In the genomic region with DNA sequence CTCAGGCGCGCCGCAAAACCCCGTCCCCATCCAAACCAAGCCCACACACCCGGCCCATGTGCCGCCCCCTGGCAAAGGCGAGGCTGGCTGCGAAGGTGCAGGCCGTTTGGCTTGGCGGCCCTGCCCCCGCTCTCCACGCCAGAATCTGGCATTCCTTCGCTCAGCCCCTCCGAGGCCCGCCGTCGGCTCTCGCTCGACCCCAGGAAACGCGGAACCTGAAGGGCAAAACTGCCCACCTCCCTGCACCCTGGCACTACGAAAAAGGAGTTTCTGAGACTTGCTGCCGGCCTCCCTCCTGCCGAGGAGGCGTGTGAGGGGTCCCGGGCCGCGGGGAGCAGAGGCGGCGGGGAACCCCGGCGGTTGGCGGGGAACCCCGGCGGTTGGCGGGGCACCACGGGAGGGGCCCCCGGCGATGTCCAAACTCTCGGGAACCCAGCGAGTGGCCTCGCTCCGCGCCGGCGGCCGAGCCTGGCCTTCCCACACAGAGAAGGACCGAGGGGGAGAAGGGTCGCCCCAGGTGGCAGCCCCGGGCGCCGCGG, we compare ENCODE assay signal across 8 cellular contexts. TPM values are rescaled to one million over a fixed set of nuclear protein-coding genes. Genes with fewer than 3 reads are reported as not detected.
A peak's percentile ranks its signal among the peaks of the same experiment; 100 is the strongest.
DNase-seq lines count a peak whose midpoint lies in the region; ATAC-seq, FAIRE-seq and TF ChIP-seq lines count a peak whose summit lies in the region.
"Not testable (repeated sequence)": the region's sequence is repeated elsewhere in the genome, so short reads cannot be mapped to it uniquely, and the experiment has no call there.

No MANE protein-coding gene starts in this region.

- DNase-seq in A549 (ENCODE audit: low read depth in 1 of 2, low spot score in 1 of 2); HFF-Myc (ENCODE audit: extremely low read depth, low read depth); choroid plexus epithelial cell (ENCODE audit: low read depth): not testable (repeated sequence)
- DNase-seq in T-helper 2 cell treated with Interferon-gamma antibody and Interleukin-4, amounts not matched to agents 5 μg/mL and 100 μg/mL, for 36 hours (ENCODE audit: low spot score): peak; percentile 32
- DNase-seq in activated T-cell treated with anti-CD3 and anti-CD28 coated beads, Interleukin-2, amount 50 U/mL, for 72 hours: peak; percentile 15 to 22
- DNase-seq in left ventricle myocardium inferior (peak; percentile 11), natural killer cell (peak; percentile 13)
- peak; percentile 28 for DNase-seq in stimulated activated CD4-positive, alpha-beta T cell treated with anti-CD3 and anti-CD28 coated beads, Interleukin-15, amount 100 ng/mL, for 24 hours

- H3K27me3 ChIP-seq in left ventricle myocardium inferior (ENCODE audit: low read depth): not testable (repeated sequence)

- FAIRE-seq in A549 (lab: Jason Lieb, UNC): not testable (repeated sequence)

- not testable (repeated sequence) for H3K4me1 ChIP-seq in A549, left ventricle myocardium inferior

- not testable (repeated sequence) for TF ChIP-seq EP300 in A549 (IDR thresholded peaks at IDR 0.05)

- H3K4me2 ChIP-seq in A549: not testable (repeated sequence)

- POLR2A ChIA-PET in A549 (lab: Yijun Ruan, JAX): not testable (repeated sequence)

- not testable (repeated sequence) for H3K27me3 Mint-ChIP-seq in T-helper 2 cell treated with Interferon-gamma antibody and Interleukin-4, amounts not matched to agents 5 μg/mL and 100 μg/mL, for 36 hours (ENCODE audit: low read depth); activated T-cell treated with anti-CD3 and anti-CD28 coated beads, Interleukin-2, amount 50 U/mL, for 72 hours (ENCODE audit: low read depth); natural killer cell (ENCODE audit: low read depth in 2 of 2)

- CTCF ChIA-PET in A549 (lab: Yijun Ruan, JAX): not testable (repeated sequence)

- WGBS in A549 (ENCODE audit: missing lambda C conversion rate): no CpG with 5 or more reads among the region's 53 CpGs

- not testable (repeated sequence) for H3K27ac Mint-ChIP-seq in T-helper 2 cell treated with Interferon-gamma antibody and Interleukin-4, amounts not matched to agents 5 μg/mL and 100 μg/mL, for 36 hours; activated T-cell treated with anti-CD3 and anti-CD28 coated beads, Interleukin-2, amount 50 U/mL, for 72 hours; natural killer cell

- intact Hi-C loops in left ventricle myocardium inferior (cut with micrococcal nuclease); natural killer cell (cut with micrococcal nuclease): not testable (repeated sequence)

- not testable (repeated sequence) for TF ChIP-seq RAD21 in A549 (conservative IDR thresholded peaks at IDR 0.05 in 1 of 2, IDR thresholded peaks at IDR 0.05 in 1 of 2)

- H3K4me3 ChIP-seq in A549 (peak overlapping the region; percentile 61), HFF-Myc (replicated peaks; ENCODE audit: low read depth, low read length) (peak overlapping the region; percentile 44), choroid plexus epithelial cell (ENCODE audit: low read depth, low read length) (peak overlapping the region; percentile 61), left ventricle myocardium inferior (peak overlapping the region; percentile 66)

- H3K36me3 Mint-ChIP-seq in T-helper 2 cell treated with Interferon-gamma antibody and Interleukin-4, amounts not matched to agents 5 μg/mL and 100 μg/mL, for 36 hours (ENCODE audit: low read depth); activated T-cell treated with anti-CD3 and anti-CD28 coated beads, Interleukin-2, amount 50 U/mL, for 72 hours (ENCODE audit: insufficient read depth in 2 of 2); natural killer cell: not testable (repeated sequence)

- H3K4me1 Mint-ChIP-seq in T-helper 2 cell treated with Interferon-gamma antibody and Interleukin-4, amounts not matched to agents 5 μg/mL and 100 μg/mL, for 36 hours (ENCODE audit: low read depth); activated T-cell treated with anti-CD3 and anti-CD28 coated beads, Interleukin-2, amount 50 U/mL, for 72 hours (ENCODE audit: low read depth); natural killer cell: not testable (repeated sequence)

- peak overlapping the region; percentile 65 for H3K4me3 Mint-ChIP-seq in T-helper 2 cell treated with Interferon-gamma antibody and Interleukin-4, amounts not matched to agents 5 μg/mL and 100 μg/mL, for 36 hours
- H3K4me3 Mint-ChIP-seq in activated T-cell treated with anti-CD3 and anti-CD28 coated beads, Interleukin-2, amount 50 U/mL, for 72 hours: peak overlapping the region; percentile 78
- peak overlapping the region; percentile 64 for H3K4me3 Mint-ChIP-seq in natural killer cell

- not testable (repeated sequence) for H3K9me3 Mint-ChIP-seq in T-helper 2 cell treated with Interferon-gamma antibody and Interleukin-4, amounts not matched to agents 5 μg/mL and 100 μg/mL, for 36 hours; activated T-cell treated with anti-CD3 and anti-CD28 coated beads, Interleukin-2, amount 50 U/mL, for 72 hours; natural killer cell

- TF ChIP-seq CTCF in A549 (IDR thresholded peaks at IDR 0.05); HFF-Myc (IDR thresholded peaks at IDR 0.05; ENCODE audit: low read depth, low read length, missing control alignments); choroid plexus epithelial cell (conservative IDR thresholded peaks at IDR 0.05; ENCODE audit: low read depth, low read length); left ventricle myocardium inferior (IDR thresholded peaks at IDR 0.05; ENCODE audit: borderline replicate concordance); natural killer cell (IDR thresholded peaks at IDR 0.05): not testable (repeated sequence)

- not testable (repeated sequence) for H3K36me3 ChIP-seq in left ventricle myocardium inferior

- H3K27ac ChIP-seq in A549 (peak overlapping the region; percentile 78 to 91), left ventricle myocardium inferior (replicated peaks) (peak overlapping the region; percentile 75)

- TF ChIP-seq POLR2A in A549 (IDR thresholded peaks at IDR 0.05; ENCODE audit: low read length): not testable (repeated sequence)

- peak in 1 of 2 experiments; percentile 62; a peak in 3 of 6 replicates for ATAC-seq in A549
- peak; percentile 68 to 71 for ATAC-seq in activated T-cell treated with anti-CD3 and anti-CD28 coated beads, Interleukin-2, amount 50 U/mL, for 72 hours (replicated peaks in 1 of 2)
- ATAC-seq in natural killer cell: peak; percentile 48 to 79 (median 68)

- not testable (repeated sequence) for H3K9me3 ChIP-seq in A549; left ventricle myocardium inferior (replicated peaks)

RNA-seq across cellular contexts. Expression of a gene that starts 0.6 kb away (rescaled TPM):
- polyA plus RNA-seq in A549 (2011; rRNA removed) (10.5 and 12.5 TPM in 2 replicates), A549 (2017; fragmentation: RNase III; extraction: RNeasy Plus Mini Kit Qiagen cat#74134 plus additional on column Dnase treatment) (7.5 to 8.9 TPM (median 7.7 TPM) in 3 replicates)
- 16.8 and 17.6 TPM in 2 replicates for polyA plus RNA-seq in A549 (2012; cell fraction: cytosol; rRNA removed)
- 10.3 and 11.4 TPM in 2 replicates for polyA plus RNA-seq in A549 (2012; cell fraction: nucleus; rRNA removed)
- 64.2 and 67.0 TPM in 2 replicates for polyA minus RNA-seq in A549 (2011; rRNA and poly(A)+ RNA removed)
- total RNA-seq in activated T-cell treated with anti-CD3 and anti-CD28 coated beads, Interleukin-2, amount 50 U/mL, for 72 hours: 10 to 100 TPM; 36.6 to 39.3 TPM
- total RNA-seq in left ventricle myocardium inferior (9.3 TPM), natural killer cell (10 to 100 TPM; 36.4 to 59.0 (median 41.0) TPM)
